24 cellular contexts compared by ENCODE assay signal in genomic region chr12:34311337-34311736, GRCh38.
"Had no signal": no experiment of that assay in that cellular context is flagged by ENCODE, and none has a peak within 500 bp of the region (broad histone marks: within the 10 kb centered on the region; RNA-seq: fewer than 3 reads in every experiment).

No MANE protein-coding gene starts in this region.

- FAIRE-seq: HTR-8/SVneo had no signal

- H3K9me3 ChIP-seq: SK-N-SH had no signal

- H3K27ac ChIP-seq: HL-60, KMS-11, RWPE1 had no signal

- DNase-seq: Kasumi-1; MM.1S; NCI-H1092 treated with DMSO at 0.1 percent for 48 hours; NCI-H1436; NCI-H187; NCI-H2029; NCI-H2081 treated with DMSO at 0.1 percent for 48 hours; NCI-H2171; NCI-H226; NCI-H446; NCI-H510A; NCI-H524 treated with DMSO at 0.1 percent for 48 hours; NCI-H69; NK-92 treated with Interleukin-12 subunit alpha and Interleukin-12 subunit beta, amount 100 ng/mL, for 24 hours; PC-3; SHP77; SK-N-SH; SW 1271; T-cell had no signal

- ATAC-seq: Panc1, PC-3, T-cell had no signal

- H3K4me2 ChIP-seq: KMS-11, SK-N-SH had no signal
